9 cellular contexts compared by ENCODE assay signal in the genomic region with DNA sequence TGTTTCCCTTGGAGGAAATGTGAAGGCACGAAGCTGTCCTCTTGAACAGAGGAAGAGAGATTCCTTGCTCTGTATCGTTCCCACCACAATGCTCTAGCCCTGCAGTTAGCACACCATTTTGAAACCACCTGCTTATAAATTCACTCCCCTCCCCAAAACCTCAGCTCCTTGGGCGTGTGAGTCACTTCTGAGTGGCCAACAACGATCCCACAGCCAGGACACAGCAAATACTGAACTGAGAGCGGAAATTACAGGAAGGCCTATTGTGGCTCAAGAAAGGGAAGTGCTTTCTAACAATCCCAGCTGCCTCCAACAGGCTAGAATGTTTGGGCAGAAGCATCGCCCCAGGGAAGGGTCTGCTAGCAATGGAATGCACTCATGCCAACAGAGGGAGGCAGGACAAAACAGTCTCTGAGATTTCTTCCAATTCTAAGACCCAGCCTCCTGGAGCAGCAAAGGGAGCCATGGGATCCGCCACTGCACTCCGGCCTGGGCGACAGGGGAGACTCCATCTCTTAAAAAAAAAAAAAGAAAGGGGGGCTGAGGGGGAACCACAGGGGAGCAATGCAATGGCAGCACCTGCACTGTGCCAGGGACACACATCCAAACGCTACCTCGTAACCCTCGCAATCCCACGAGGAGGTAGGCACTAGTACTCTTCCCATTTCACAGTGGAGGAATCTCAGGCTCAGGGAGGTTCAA. TPM values are rescaled to one million over a fixed set of nuclear protein-coding genes. Genes with fewer than 3 reads are reported as not detected.
A peak's percentile ranks its signal among the peaks of the same experiment; 100 is the strongest.
DNase-seq lines count a peak whose midpoint lies in the region; TF ChIP-seq lines count a peak whose summit lies in the region.
"Had no signal": no experiment of that assay in that cellular context is flagged by ENCODE, and none has a peak within 500 bp of the region (broad histone marks: within the 10 kb centered on the region; RNA-seq: fewer than 3 reads in every experiment).

No MANE protein-coding gene starts in this region.

- TF ChIP-seq CTCF in mammary epithelial cell (conservative IDR thresholded peaks at IDR 0.05 in 1 of 2, IDR thresholded peaks at IDR 0.05 in 1 of 2; ENCODE audit: extremely low read depth in 1 of 2, insufficient read depth in 1 of 2, low read depth in 1 of 2, low read length in 2 of 2), result no peak

- CTCF ChIA-PET in mammary epithelial cell (lab: Charles Lee; ENCODE audit: low non-redundant PET), result no interaction called here

- in situ Hi-C loops in mammary epithelial cell (cut with MboI; ENCODE audit: low sequenced_read_pairs in 2 of 2), result no loop called here

- H3K36me3 ChIP-seq in mammary epithelial cell (ENCODE audit: insufficient read depth, low read length) (no peaks in the 10 kb centered on the region), muscle layer of duodenum (ENCODE audit: control insufficient read depth in 1 of 2, insufficient read depth in 2 of 2, low read length in 2 of 2) (no peaks in the 10 kb centered on the region)

- BruUV-seq in mammary epithelial cell (replicated peaks; lab: Mats Ljungman, UMichigan), result no TSS peak

- H3K4me1 ChIP-seq in mammary epithelial cell (ENCODE audit: insufficient read depth, low read length) (peaks cover 24% of the 10 kb centered on the region), muscle layer of duodenum (ENCODE audit: control insufficient read depth in 1 of 2, insufficient read depth in 2 of 2, low read length in 2 of 2) (peaks cover 16 to 30% of the 10 kb centered on the region in 2 donors)

- H3K4me3 ChIP-seq in mammary epithelial cell (replicated peaks in 1 of 3; ENCODE audit: insufficient read depth in 1 of 3, low read depth in 2 of 3, low read length in 3 of 3), result no peak overlapping the region
- H3K4me3 ChIP-seq in muscle layer of duodenum (ENCODE audit: low read depth in 1 of 2, low read length in 2 of 2), result peak overlapping the region; percentile 39 to 72

- intact Hi-C loops in mammary epithelial cell (cut with micrococcal nuclease), result no loop called here

- H3K9me3 ChIP-seq in mammary epithelial cell (replicated peaks; ENCODE audit: insufficient read depth, low read length), result no peaks in the 10 kb centered on the region
- H3K9me3 ChIP-seq in muscle layer of duodenum (ENCODE audit: control insufficient read depth in 1 of 2, low read length in 2 of 2), result no peaks in the 10 kb centered on the region

- H2AFZ ChIP-seq in mammary epithelial cell (ENCODE audit: low read depth, low read length), result peak overlapping the region; percentile 77

- no peak overlapping the region for H3K27ac ChIP-seq in mammary epithelial cell (ENCODE audit: insufficient read depth, low read depth, low read length)
- no peak overlapping the region for H3K27ac ChIP-seq in muscle layer of duodenum (ENCODE audit: low read length)

- dilution Hi-C loops in mammary epithelial cell (cut with HindIII; ENCODE audit: low sequenced_read_pairs), result no loop called here

- H4K20me1 ChIP-seq in mammary epithelial cell (ENCODE audit: insufficient read depth, low read length), result no peaks in the 10 kb centered on the region

- H3K27me3 ChIP-seq in mammary epithelial cell (ENCODE audit: insufficient read depth, low read length) (no peaks in the 10 kb centered on the region), muscle layer of duodenum (ENCODE audit: low read depth, low read length) (no peaks in the 10 kb centered on the region)

- H3K4me2 ChIP-seq in mammary epithelial cell (ENCODE audit: insufficient read depth, low read depth, low read length), result peak overlapping the region; percentile 77

- WGBS in mammary epithelial cell (ENCODE audit: low coverage, missing lambda C conversion rate), result 54% methylated on average over 12 of the region's 13 CpGs

- no peak overlapping the region for H3K9ac ChIP-seq in mammary epithelial cell (ENCODE audit: insufficient read depth, low read length)

- H3K79me2 ChIP-seq in mammary epithelial cell (ENCODE audit: insufficient read depth, low read length), result no peaks in the 10 kb centered on the region

- DNase-seq in COLO829 (ENCODE audit: low spot score) (peak; percentile 68), MV-4-11 (lab: John Stamatoyannopoulos, UW) (peak; percentile 99), mammary epithelial cell (peak; percentile 70), NCI-H1417 (lab: John Stamatoyannopoulos, UW) (no peak), cerebellar nuclear complex (lab: John Stamatoyannopoulos, UW) (no peak), OCI-M2 (lab: John Stamatoyannopoulos, UW; ENCODE audit: unreplicated experiment) (no peak), NCI-H1694 treated with DMSO at 0.1 percent for 48 hours (lab: John Stamatoyannopoulos, UW) (no peak)

RNA-seq across cellular contexts. Expression of a gene that starts 1.9 kb away (rescaled TPM):
- total RNA-seq in mammary epithelial cell, result 1 to 10 TPM; 9.3 to 9.7 TPM
- polyA plus RNA-seq in mammary epithelial cell, result 13.0 TPM
- polyA minus RNA-seq in mammary epithelial cell, result 2.2 TPM

RNA-seq across cellular contexts. Expression of a gene that starts 2.1 kb away (rescaled TPM):
- total RNA-seq in mammary epithelial cell, result 1 to 10 TPM in 1 of 2 donors, not detected in 1; 1.5 TPM
- 0.51 TPM for polyA plus RNA-seq in mammary epithelial cell
- polyA minus RNA-seq in mammary epithelial cell, result not detected

RNA-seq across cellular contexts. Expression of a gene that starts 58.6 kb away (rescaled TPM):
- not detected for total RNA-seq in mammary epithelial cell
- not detected for polyA plus RNA-seq in mammary epithelial cell
- under 0.01 TPM for polyA minus RNA-seq in mammary epithelial cell
- total RNA-seq: aorta had no signal
- polyA plus RNA-seq: aorta had no signal

Comparison
In these comparisons a context has a peak if more than half of its experiments do, and no peak if none do; other contexts are left out.
1. DNase-seq: peak in COLO829 (single experiment), MV-4-11 (single experiment) and mammary epithelial cell (single experiment); none in NCI-H1417 (0 of 3), cerebellar nuclear complex (0 of 2), OCI-M2 (single experiment) and NCI-H1694 treated with DMSO at 0.1 percent for 48 hours (single experiment).
2. H3K4me3 ChIP-seq: peak in muscle layer of duodenum (2 of 2); none in mammary epithelial cell (0 of 3).